8 cellular contexts compared by ENCODE assay signal in genomic region chrX:136168929-136169735, GRCh38. TPM values are rescaled to one million over a fixed set of nuclear protein-coding genes. Genes with fewer than 3 reads are reported as not detected.
DNase-seq lines count a peak whose midpoint lies in the region; ATAC-seq lines count a peak whose summit lies in the region.

No MANE protein-coding gene starts in this region.

- ATAC-seq in GM21717 (IDR thresholded peaks at IDR 0.05; ENCODE audit: unreplicated experiment) (no peak), HG03521 (IDR thresholded peaks at IDR 0.05; ENCODE audit: unreplicated experiment) (no peak)

- H3K36me3 Mint-ChIP-seq in activated CD4-positive, alpha-beta T cell treated with anti-CD3 and anti-CD28 coated beads, Interleukin-2, amount 10 ng/mL, durations not matched to agents 24 days and 14 days (ENCODE audit: low read depth) = no peaks in the 10 kb centered on the region

- H3K9me3 Mint-ChIP-seq in activated CD4-positive, alpha-beta T cell treated with anti-CD3 and anti-CD28 coated beads, Interleukin-2, amount 10 ng/mL, durations not matched to agents 24 days and 14 days = no peaks in the 10 kb centered on the region

- no peaks in the 10 kb centered on the region for H3K4me1 Mint-ChIP-seq in activated CD4-positive, alpha-beta T cell treated with anti-CD3 and anti-CD28 coated beads, Interleukin-2, amount 10 ng/mL, durations not matched to agents 24 days and 14 days

- intact Hi-C loops in activated CD4-positive, alpha-beta T cell treated with anti-CD3 and anti-CD28 coated beads, Interleukin-2, amount 10 ng/mL, durations not matched to agents 24 days and 14 days (cut with micrococcal nuclease) = loop anchor here (10.0 kb wide), 1 partner anchor 96 kb away; no protein-coding TSS in a partner anchor

- no peak overlapping the region for H3K4me3 Mint-ChIP-seq in activated CD4-positive, alpha-beta T cell treated with anti-CD3 and anti-CD28 coated beads, Interleukin-2, amount 10 ng/mL, durations not matched to agents 24 days and 14 days

- H3K27me3 Mint-ChIP-seq in activated CD4-positive, alpha-beta T cell treated with anti-CD3 and anti-CD28 coated beads, Interleukin-2, amount 10 ng/mL, durations not matched to agents 24 days and 14 days = no peaks in the 10 kb centered on the region

- no peak overlapping the region for H3K27ac Mint-ChIP-seq in activated CD4-positive, alpha-beta T cell treated with anti-CD3 and anti-CD28 coated beads, Interleukin-2, amount 10 ng/mL, durations not matched to agents 24 days and 14 days

- DNase-seq in NCI-H1417 (lab: John Stamatoyannopoulos, UW) (peak in 2 of 3 experiments; percentile 44 to 82), NCI-H1417 treated with DMSO at 0.1 percent for 48 hours (lab: John Stamatoyannopoulos, UW) (no peak), cerebellum (ENCODE audit: low spot score) (peak; percentile 41), kidney tubule cell (ENCODE audit: low spot score) (peak; percentile 80), ureter (ENCODE audit: low spot score) (peak; percentile 52)
- DNase-seq in activated CD4-positive, alpha-beta T cell treated with anti-CD3 and anti-CD28 coated beads, Interleukin-2, amount 10 ng/mL, durations not matched to agents 24 days and 14 days = no peak

RNA-seq across cellular contexts. Expression of gene FHL1, which starts 21.8 kb away (rescaled TPM):
- total RNA-seq in cerebellum (112 TPM), ureter (248 TPM)
- 14.0 and 15.2 TPM in 2 replicates for total RNA-seq in activated CD4-positive, alpha-beta T cell treated with anti-CD3 and anti-CD28 coated beads, Interleukin-2, amount 10 ng/mL, durations not matched to agents 24 days and 14 days

Comparison
In these comparisons a context has a peak if more than half of its experiments do, and no peak if none do; other contexts are left out.
1. DNase-seq: peak in NCI-H1417 (2 of 3), cerebellum (single experiment), kidney tubule cell (single experiment) and ureter (single experiment); none in NCI-H1417 treated with DMSO at 0.1 percent for 48 hours (single experiment) and activated CD4-positive, alpha-beta T cell treated with anti-CD3 and anti-CD28 coated beads, Interleukin-2, amount 10 ng/mL, durations not matched to agents 24 days and 14 days (single experiment).